ENCODE assay signal across 8 cellular contexts in the genomic region with DNA sequence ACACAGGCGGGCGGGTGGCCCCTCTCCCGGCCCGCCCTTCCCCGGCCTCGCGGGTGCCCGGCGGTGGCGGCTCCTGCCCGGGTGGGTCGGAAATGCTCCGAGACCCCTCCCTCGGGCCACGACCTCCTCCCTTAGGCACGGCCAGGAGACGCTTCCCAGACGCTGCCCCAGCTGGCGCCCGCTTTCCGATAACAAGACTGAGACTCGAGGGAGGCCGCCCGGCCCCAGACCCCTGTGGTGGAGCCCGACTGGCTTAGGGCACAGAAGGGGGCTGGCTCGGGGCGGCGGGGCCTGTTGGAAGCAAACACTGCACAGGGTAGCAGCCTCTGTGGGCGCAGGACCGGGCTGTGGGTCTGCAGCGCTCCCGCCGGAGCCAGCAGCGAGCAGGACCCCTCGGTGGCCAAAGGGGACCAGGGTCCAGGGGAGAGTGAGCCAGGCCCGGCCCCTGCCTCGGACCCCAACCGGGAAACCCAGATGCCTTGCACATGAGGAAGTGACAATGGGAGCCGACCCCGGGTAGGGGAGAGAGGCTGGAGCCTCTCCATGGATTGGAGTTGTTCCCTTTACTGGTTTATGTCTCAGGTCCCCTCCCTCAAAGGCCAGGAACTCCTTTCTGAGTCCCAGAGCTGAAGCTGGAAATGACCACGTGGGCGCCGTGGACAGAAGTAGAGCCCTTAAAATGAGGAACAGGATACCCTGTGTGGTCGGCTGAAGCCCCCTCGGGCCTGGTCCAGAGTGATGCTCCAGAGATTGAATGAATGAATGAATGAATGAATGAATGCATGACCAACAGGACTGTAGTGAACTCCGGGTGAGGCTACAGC. TPM values are rescaled to one million over a fixed set of nuclear protein-coding genes. Genes with fewer than 3 reads are reported as not detected.
DNase-seq lines count a peak whose midpoint lies in the region; ATAC-seq and FAIRE-seq lines count a peak whose summit lies in the region.

No MANE protein-coding gene starts in this region.

- no peak for FAIRE-seq in small intestine (lab: Jason Lieb, UNC)

- peak overlapping the region; percentile 63 for H3K4me3 Mint-ChIP-seq in activated CD8-positive, alpha-beta memory T cell treated with anti-CD3 and anti-CD28 coated beads, Interleukin-2, amount 10 ng/mL, durations not matched to agents 7 days and 5 days
- H3K4me3 Mint-ChIP-seq in activated naive CD8-positive, alpha-beta T cell, result peak overlapping the region; percentile 72

- peaks cover 8% of the 10 kb centered on the region for H3K4me1 ChIP-seq in iPS-15b (ENCODE audit: control insufficient read depth, insufficient read depth, low read length)
- peaks cover 0 to 2% of the 10 kb centered on the region in 2 donors for H3K4me1 ChIP-seq in small intestine (ENCODE audit: control insufficient read depth in 2 of 2, insufficient read depth in 1 of 2, low read depth in 1 of 2, low read length in 1 of 2)

- peaks cover 7% of the 10 kb centered on the region for H3K27me3 Mint-ChIP-seq in activated CD8-positive, alpha-beta memory T cell treated with anti-CD3 and anti-CD28 coated beads, Interleukin-2, amount 10 ng/mL, durations not matched to agents 7 days and 5 days
- no peaks in the 10 kb centered on the region for H3K27me3 Mint-ChIP-seq in activated naive CD8-positive, alpha-beta T cell

- H3K27me3 ChIP-seq in iPS-15b (ENCODE audit: control insufficient read depth, insufficient read depth, low read length) (peaks cover 9% of the 10 kb centered on the region), small intestine (ENCODE audit: control insufficient read depth in 2 of 2, insufficient read depth in 2 of 2, low read length in 2 of 2) (no peaks in the 10 kb centered on the region)

- no peaks in the 10 kb centered on the region for H3K36me3 Mint-ChIP-seq in activated CD8-positive, alpha-beta memory T cell treated with anti-CD3 and anti-CD28 coated beads, Interleukin-2, amount 10 ng/mL, durations not matched to agents 7 days and 5 days
- no peaks in the 10 kb centered on the region for H3K36me3 Mint-ChIP-seq in activated naive CD8-positive, alpha-beta T cell

- CTCF ChIA-PET in activated CD8-positive, alpha-beta memory T cell treated with anti-CD3 and anti-CD28 coated beads, Interleukin-2, amount 10 ng/mL, durations not matched to agents 7 days and 5 days (lab: Charles Lee), result interaction anchor here (0.8 to 2.7 kb wide), 12 partner anchors 9 to 81 kb away, joined by 3 to 11 read pairs (median 4); a partner anchor contains a TSS

- H3K9me3 Mint-ChIP-seq in activated CD8-positive, alpha-beta memory T cell treated with anti-CD3 and anti-CD28 coated beads, Interleukin-2, amount 10 ng/mL, durations not matched to agents 7 days and 5 days (ENCODE audit: low read depth), result no peaks in the 10 kb centered on the region
- no peaks in the 10 kb centered on the region for H3K9me3 Mint-ChIP-seq in activated naive CD8-positive, alpha-beta T cell (ENCODE audit: low read depth)

- H3K27ac ChIP-seq in small intestine (ENCODE audit: low read depth in 1 of 2, low read length in 1 of 2), result no peak overlapping the region
- H3K27ac ChIP-seq in caudate nucleus (ENCODE audit: low read depth, low read length), result no peak overlapping the region

- H3K36me3 ChIP-seq in iPS-15b (ENCODE audit: control insufficient read depth, insufficient read depth, low read length) (no peaks in the 10 kb centered on the region), small intestine (ENCODE audit: control insufficient read depth in 2 of 2, insufficient read depth in 2 of 2, low read length in 2 of 2) (no peaks in the 10 kb centered on the region)

- H3K27ac Mint-ChIP-seq in activated CD8-positive, alpha-beta memory T cell treated with anti-CD3 and anti-CD28 coated beads, Interleukin-2, amount 10 ng/mL, durations not matched to agents 7 days and 5 days, result peak overlapping the region; percentile 52
- H3K27ac Mint-ChIP-seq in activated naive CD8-positive, alpha-beta T cell, result no peak overlapping the region

- ATAC-seq in activated CD8-positive, alpha-beta memory T cell treated with anti-CD3 and anti-CD28 coated beads, Interleukin-2, amount 10 ng/mL, durations not matched to agents 7 days and 5 days, result peak; percentile 8
- ATAC-seq in HG03460 (IDR thresholded peaks at IDR 0.05; ENCODE audit: unreplicated experiment), result peak; percentile 20

- DNase-seq in activated CD8-positive, alpha-beta memory T cell treated with anti-CD3 and anti-CD28 coated beads, Interleukin-2, amount 10 ng/mL, durations not matched to agents 7 days and 5 days, result no peak
- no peak for DNase-seq in activated CD8-positive, alpha-beta memory T cell treated with anti-CD3 and anti-CD28 coated beads for 24 hours
- no peak for DNase-seq in small intestine
- no peak for DNase-seq in caudate nucleus (lab: John Stamatoyannopoulos, UW)
- no peak for DNase-seq in hippocampal formation (lab: John Stamatoyannopoulos, UW)

- H3K4me1 Mint-ChIP-seq in activated CD8-positive, alpha-beta memory T cell treated with anti-CD3 and anti-CD28 coated beads, Interleukin-2, amount 10 ng/mL, durations not matched to agents 7 days and 5 days, result peaks cover 32% of the 10 kb centered on the region
- H3K4me1 Mint-ChIP-seq in activated naive CD8-positive, alpha-beta T cell (ENCODE audit: low read depth), result peaks cover 10% of the 10 kb centered on the region

- peak overlapping the region; percentile 47 for H3K9ac ChIP-seq in iPS-15b (ENCODE audit: low read depth, low read length)

- WGBS in small intestine, 3 donors, result 18 to 50% (median 45%) methylated on average over 33 to 46 of the region's 46 CpGs

- H3K4me3 ChIP-seq in iPS-15b (ENCODE audit: low read depth, low read length) (peak overlapping the region; percentile 53), small intestine (ENCODE audit: low read depth in 1 of 2, low read length in 2 of 2) (peak overlapping the region; percentile 50 to 61)

- H3K9me3 ChIP-seq in iPS-15b (ENCODE audit: control insufficient read depth, insufficient read depth, low read length) (no peaks in the 10 kb centered on the region), small intestine (ENCODE audit: control insufficient read depth, low read depth) (no peaks in the 10 kb centered on the region)

RNA-seq across cellular contexts. Expression of a gene that starts 19.8 kb away (rescaled TPM):
- total RNA-seq in activated CD8-positive, alpha-beta memory T cell treated with anti-CD3 and anti-CD28 coated beads, Interleukin-2, amount 10 ng/mL, durations not matched to agents 7 days and 5 days, result 100 to 1,000 TPM; 131 to 232 TPM
- polyA plus RNA-seq in small intestine, result 1 to 10 TPM in 1 of 3 donors, under 1 TPM in 2; 0.45 to 6.3 (median 0.54) TPM
